ENCODE assay signal across 20 cellular contexts in genomic region chr2:173161040-173161439, GRCh38.
DNase-seq lines count a peak whose midpoint lies in the region; ATAC-seq and TF ChIP-seq lines count a peak whose summit lies in the region.
"Had no signal": no experiment of that assay in that cellular context is flagged by ENCODE, and none has a peak within 500 bp of the region (broad histone marks: within the 10 kb centered on the region; RNA-seq: fewer than 3 reads in every experiment).

No MANE protein-coding gene starts in this region.

- TF ChIP-seq CTCF in cardiac muscle cell (IDR thresholded peaks at IDR 0.05; ENCODE audit: low read depth, low read length) (no peak), fibroblast of lung (conservative IDR thresholded peaks at IDR 0.05 in 1 of 2, IDR thresholded peaks at IDR 0.05 in 1 of 2; ENCODE audit: low read depth in 1 of 2, low read length in 2 of 2) (no peak), osteoblast (IDR thresholded peaks at IDR 0.05; ENCODE audit: extremely low read depth, low read depth, low read length) (no peak), upper lobe of right lung (IDR thresholded peaks at IDR 0.05) (no peak), esophagus squamous epithelium (IDR thresholded peaks at IDR 0.05) (no peak)

- no peak for DNase-seq in cardiac muscle cell (ENCODE audit: low read depth in 1 of 2, low spot score in 1 of 2)
- DNase-seq in Right ventricle myocardium superior, result no peak
- DNase-seq in fibroblast of lung (ENCODE audit: low read depth in 2 of 2), result peak in 1 of 2 donors; percentile 51
- DNase-seq in osteoblast (ENCODE audit: insufficient read length, low spot score, missing footprints), result no peak
- no peak for DNase-seq in upper lobe of right lung
- DNase-seq in esophagus squamous epithelium (lab: John Stamatoyannopoulos, UW), result no peak
- no peak for DNase-seq in KG1 (lab: John Stamatoyannopoulos, UW)
- DNase-seq: 8988T; activated CD4-positive, alpha-beta T cell treated with anti-CD3 and anti-CD28 coated beads for 36 hours; activated naive CD8-positive, alpha-beta T cell treated with anti-CD3 and anti-CD28 coated beads, Interleukin-2, amount 10 ng/mL, durations not matched to agents 7 days and 5 days; CD4-positive, alpha-beta T cell; DMS79 treated with DMSO at 0.1 percent for 48 hours; GOT3; left lung; MV-4-11; naive thymus-derived CD8-positive, alpha-beta T cell; NCI-H774; stimulated activated naive B cell treated with anti-CD40 and anti-IgM and Interleukin-4, amounts not matched to agents 10 μg/mL and 1 μg/mL and 100 μg/mL, for 72 hours had no signal

- intact Hi-C loops in Right ventricle myocardium superior (cut with DNase I) (no loop called here), upper lobe of right lung (cut with DNase I) (no loop called here), esophagus squamous epithelium (cut with DNase I) (no loop called here)

- H4K20me1 ChIP-seq in fibroblast of lung (ENCODE audit: control insufficient read depth, extremely low read depth, insufficient read depth, low read length) (no peaks in the 10 kb centered on the region), osteoblast (ENCODE audit: insufficient read depth, low read length) (no peaks in the 10 kb centered on the region)

- H3K27ac ChIP-seq in cardiac muscle cell (peak overlapping the region; percentile 78), fibroblast of lung (ENCODE audit: insufficient read depth, low read length) (peak overlapping the region; percentile 93), osteoblast (ENCODE audit: low read depth, low read length) (peak overlapping the region; percentile 93), upper lobe of right lung (no peak overlapping the region), esophagus squamous epithelium (peak overlapping the region in 2 of 4 donors; percentile 53 to 78)

- H3K79me2 ChIP-seq in fibroblast of lung (ENCODE audit: control insufficient read depth, insufficient read depth, low read length) (peaks cover 29% of the 10 kb centered on the region), osteoblast (ENCODE audit: insufficient read depth, low read length) (peaks cover 82% of the 10 kb centered on the region)

- no peak for ATAC-seq in Right ventricle myocardium superior (ENCODE audit: poor library complexity)
- ATAC-seq in upper lobe of right lung, result peak; percentile 19
- ATAC-seq in SK-N-SH treated with all-trans-retinoic acid at 6 μM for 48 hours, result no peak
- ATAC-seq: activated CD4-positive, alpha-beta T cell treated with anti-CD3 and anti-CD28 coated beads for 36 hours; left lung; naive thymus-derived CD8-positive, alpha-beta T cell; stimulated activated naive B cell treated with anti-CD40 and anti-IgM and Interleukin-4, amounts not matched to agents 10 μg/mL and 1 μg/mL and 100 μg/mL, for 72 hours had no signal

- H3K4me1 ChIP-seq in cardiac muscle cell (ENCODE audit: low read depth), result peaks cover 15% of the 10 kb centered on the region
- peaks cover 24% of the 10 kb centered on the region for H3K4me1 ChIP-seq in fibroblast of lung (ENCODE audit: control insufficient read depth, extremely low read depth, insufficient read depth, low read length)
- H3K4me1 ChIP-seq in osteoblast (ENCODE audit: insufficient read depth, low read length), result peaks cover 27% of the 10 kb centered on the region
- H3K4me1 ChIP-seq in upper lobe of right lung, result peaks cover 17% of the 10 kb centered on the region
- peaks cover 8 to 53% (median 20%) of the 10 kb centered on the region in 3 donors for H3K4me1 ChIP-seq in esophagus squamous epithelium

- H3K9me3 ChIP-seq in cardiac muscle cell (ENCODE audit: low read depth), result no peaks in the 10 kb centered on the region
- H3K9me3 ChIP-seq in fibroblast of lung (ENCODE audit: control insufficient read depth, insufficient read depth, low read depth, low read length), result no peaks in the 10 kb centered on the region
- no peaks in the 10 kb centered on the region for H3K9me3 ChIP-seq in osteoblast (ENCODE audit: low read depth, low read length)
- no peaks in the 10 kb centered on the region for H3K9me3 ChIP-seq in upper lobe of right lung
- H3K9me3 ChIP-seq in esophagus squamous epithelium, result peaks cover 0 to 2% (median 0%) of the 10 kb centered on the region in 3 donors

- peak overlapping the region; percentile 44 for H3K4me2 ChIP-seq in fibroblast of lung (ENCODE audit: extremely low read depth, insufficient read depth, low read length)
- H3K4me2 ChIP-seq in osteoblast (ENCODE audit: insufficient read depth, low read length), result peak overlapping the region; percentile 65

- H3K4me3 ChIP-seq in cardiac muscle cell (no peak overlapping the region), fibroblast of lung (replicated peaks in 1 of 4; ENCODE audit: control extremely low read depth in 1 of 4, insufficient read depth in 1 of 4, low read depth in 3 of 4, low read length in 4 of 4) (no peak overlapping the region), osteoblast (ENCODE audit: insufficient read depth, low read length) (no peak overlapping the region), upper lobe of right lung (no peak overlapping the region), esophagus squamous epithelium (no peak overlapping the region)
- H3K4me3 ChIP-seq: left lung, right atrium auricular region had no signal

- no peak for TF ChIP-seq POLR2A in esophagus squamous epithelium (IDR thresholded peaks at IDR 0.05)

- no peaks in the 10 kb centered on the region for H3K36me3 ChIP-seq in cardiac muscle cell
- H3K36me3 ChIP-seq in fibroblast of lung (ENCODE audit: control insufficient read depth, insufficient read depth, low read length), result no peaks in the 10 kb centered on the region
- no peaks in the 10 kb centered on the region for H3K36me3 ChIP-seq in osteoblast (ENCODE audit: insufficient read depth, low read length)
- no peaks in the 10 kb centered on the region for H3K36me3 ChIP-seq in upper lobe of right lung
- no peaks in the 10 kb centered on the region for H3K36me3 ChIP-seq in esophagus squamous epithelium
- H3K36me3 ChIP-seq: left lung, right atrium auricular region had no signal

- H3K27me3 ChIP-seq in cardiac muscle cell, result no peaks in the 10 kb centered on the region
- H3K27me3 ChIP-seq in fibroblast of lung (ENCODE audit: control insufficient read depth, insufficient read depth, low read length), result no peaks in the 10 kb centered on the region
- no peaks in the 10 kb centered on the region for H3K27me3 ChIP-seq in osteoblast (ENCODE audit: insufficient read depth, low read length)
- no peaks in the 10 kb centered on the region for H3K27me3 ChIP-seq in upper lobe of right lung
- H3K27me3 ChIP-seq in esophagus squamous epithelium, result no peaks in the 10 kb centered on the region
- H3K27me3 ChIP-seq: left lung, right atrium auricular region had no signal

- H2AFZ ChIP-seq in fibroblast of lung (ENCODE audit: low read length), result no peak overlapping the region
- no peak overlapping the region for H2AFZ ChIP-seq in osteoblast (ENCODE audit: low read length)

- 44 to 68% methylated on average over 4 of the region's 4 CpGs for WGBS in esophagus squamous epithelium, 2 donors

- no peak overlapping the region for H3K9ac ChIP-seq in fibroblast of lung (ENCODE audit: insufficient read depth, low read length)

TF ChIP-seq in SK-N-SH treated with all-trans-retinoic acid at 6 μM for 48 hours, 23 proteins besides CTCF, POLR2A, EP300 and RAD21:
- TF ChIP-seq ESRRG (CRISPR knock-in tag; IDR thresholded peaks at IDR 0.05) (no peak), TOX (CRISPR knock-in tag; IDR thresholded peaks at IDR 0.05; ENCODE audit: borderline replicate concordance) (no peak), SNAI2 (CRISPR knock-in tag; IDR thresholded peaks at IDR 0.05) (no peak), OSR1 (CRISPR knock-in tag; IDR thresholded peaks at IDR 0.05) (no peak), CSDC2 (CRISPR knock-in tag; IDR thresholded peaks at IDR 0.05) (no peak), CSRNP3 (CRISPR knock-in tag; IDR thresholded peaks at IDR 0.05) (no peak), ZFP3 (CRISPR knock-in tag; IDR thresholded peaks at IDR 0.05) (no peak), ZNF565 (CRISPR knock-in tag; conservative IDR thresholded peaks at IDR 0.05; ENCODE audit: low read depth) (no peak), ZC3H10 (CRISPR knock-in tag; IDR thresholded peaks at IDR 0.05) (no peak)
